18 cellular contexts compared by ENCODE assay signal in genomic region chr9:78214492-78214891, GRCh38.
"Had no signal": no experiment of that assay in that cellular context is flagged by ENCODE, and none has a peak within 500 bp of the region (broad histone marks: within the 10 kb centered on the region; RNA-seq: fewer than 3 reads in every experiment).

No MANE protein-coding gene starts in this region.

- H3K4me1 ChIP-seq: breast epithelium, right lobe of liver had no signal

- H3K4me2 ChIP-seq: neural progenitor cell had no signal

- ATAC-seq: activated CD8-positive, alpha-beta T cell treated with anti-CD3 and anti-CD28 coated beads for 36 hours; gastroesophageal sphincter; left colon had no signal

- H3K4me3 ChIP-seq: breast epithelium, gastroesophageal sphincter, neural progenitor cell, right lobe of liver, skin epidermis, uterus had no signal

- H3K9me3 ChIP-seq: breast epithelium, gastroesophageal sphincter, right lobe of liver, uterus had no signal

- H3K27ac ChIP-seq: breast epithelium, gastroesophageal sphincter, neural progenitor cell, right lobe of liver, skin epidermis, uterus had no signal

- H3K36me3 ChIP-seq: breast epithelium, gastroesophageal sphincter, neural progenitor cell, right lobe of liver, uterus had no signal

- H3K27me3 ChIP-seq: breast epithelium, gastroesophageal sphincter, neural progenitor cell, right lobe of liver, uterus had no signal

- DNase-seq: activated B cell treated with CpG ODN at 0.5 μM for 24 hours; activated CD4-positive, alpha-beta T cell treated with anti-CD3 and anti-CD28 coated beads, Interleukin-2, amount 50 U/mL, for 1 hour; activated CD8-positive, alpha-beta T cell treated with anti-CD3 and anti-CD28 coated beads for 36 hours; activated gamma-delta T cell treated with Interleukin-2 at 50 U/mL for 16 hours; activated naive CD4-positive, alpha-beta T cell treated with anti-CD3 and anti-CD28 coated beads, Interleukin-2, amount 50 U/mL, for 16 hours; activated T-cell treated with anti-CD3 and anti-CD28 coated beads, Interleukin-2, amount 50 U/mL, for 4 hours; dermis blood vessel endothelial cell; effector memory CD8-positive, alpha-beta T cell; left colon; right lobe of liver; stimulated activated CD4-positive, alpha-beta T cell treated with anti-CD3 and anti-CD28 coated beads, Interleukin-12 subunit alpha, Interleukin-12 subunit beta, amount 100 ng/mL, for 4 hours; stimulated activated CD4-positive, alpha-beta T cell treated with anti-CD3 and anti-CD28 coated beads, Interleukin-4, amount 100 ng/mL, for 1 hour; stimulated activated naive CD8-positive, alpha-beta T cell treated with anti-CD3 and anti-CD28 coated beads, Interleukin-15, Interleukin-2, amounts not matched to agents 100 U/mL and 50 U/mL, for 24 hours; uterus had no signal
